1 cellular context compared by ENCODE assay signal in genomic region chr14:55098561-55098898, GRCh38.
TF ChIP-seq lines count a peak whose summit lies in the region.

No MANE protein-coding gene starts in this region.

TF ChIP-seq in GM12878, 131 proteins besides CTCF, POLR2A, EP300 and RAD21:
- no peak for TF ChIP-seq ZNF24 (IDR thresholded peaks at IDR 0.05)
- no peak for TF ChIP-seq NFYA (IDR thresholded peaks at IDR 0.05; ENCODE audit: borderline replicate concordance, low read depth, low read length)
- peak; percentile 75 for TF ChIP-seq MLLT1 (IDR thresholded peaks at IDR 0.05)
- TF ChIP-seq DPF2 (IDR thresholded peaks at IDR 0.05) = no peak
- TF ChIP-seq CBFB (IDR thresholded peaks at IDR 0.05; ENCODE audit: low read depth) = no peak
- peak; percentile 18 for TF ChIP-seq SP1 (IDR thresholded peaks at IDR 0.05; ENCODE audit: low read depth, low read length)
- peak; percentile 94 for TF ChIP-seq NBN (IDR thresholded peaks at IDR 0.05)
- TF ChIP-seq NR2C2 (IDR thresholded peaks at IDR 0.05; ENCODE audit: borderline replicate concordance, control insufficient read depth, insufficient read length, low read depth) = no peak
- TF ChIP-seq RELB (IDR thresholded peaks at IDR 0.05; ENCODE audit: low read depth) = peak; percentile 72; the same call in 1 of the 2 replicates
- TF ChIP-seq CHD2 (IDR thresholded peaks at IDR 0.05; ENCODE audit: borderline replicate concordance, low read depth, low read length) = 0 out of 2 replicates have a peak, but pooled peaks have one; percentile 26
- TF ChIP-seq SIN3A (IDR thresholded peaks at IDR 0.05; ENCODE audit: low read depth, low read length) = no peak
- peak; percentile 16; the same call in 1 of the 2 replicates for TF ChIP-seq NFIC (IDR thresholded peaks at IDR 0.05; ENCODE audit: low read depth, low read length)
- TF ChIP-seq STAT1 (conservative IDR thresholded peaks at IDR 0.05) = no peak
- TF ChIP-seq ASH2L (IDR thresholded peaks at IDR 0.05; ENCODE audit: borderline replicate concordance, low read depth) = peak; percentile 79; the same call in 1 of the 2 replicates
- no peak for TF ChIP-seq NFXL1 (IDR thresholded peaks at IDR 0.05; ENCODE audit: borderline replicate concordance)
- no peak for TF ChIP-seq SUPT20H (IDR thresholded peaks at IDR 0.05; ENCODE audit: borderline replicate concordance, control insufficient read depth, low read depth, low read length)
- TF ChIP-seq FOS (IDR thresholded peaks at IDR 0.05; ENCODE audit: borderline replicate concordance, extremely low read depth, insufficient read length) = no peak
- no peak; the same call in 1 of the 2 replicates for TF ChIP-seq HDGF (IDR thresholded peaks at IDR 0.05)
- no peak for TF ChIP-seq PKNOX1 (IDR thresholded peaks at IDR 0.05)
- 0 out of 2 replicates have a peak, but pooled peaks have one; percentile 41 for TF ChIP-seq ZNF384 (IDR thresholded peaks at IDR 0.05; ENCODE audit: borderline replicate concordance, low read depth, low read length)
- TF ChIP-seq TBL1XR1 (IDR thresholded peaks at IDR 0.05; ENCODE audit: low read depth, low read length) = no peak
- TF ChIP-seq EED (IDR thresholded peaks at IDR 0.05; ENCODE audit: low read depth) = peak; percentile 4; the same call in 1 of the 2 replicates
- 0 out of 2 replicates have a peak, but pooled peaks have one; percentile 32 for TF ChIP-seq ATF7 (IDR thresholded peaks at IDR 0.05; ENCODE audit: low read depth)
- TF ChIP-seq ZBED1 (IDR thresholded peaks at IDR 0.05; ENCODE audit: borderline replicate concordance) = 0 out of 2 replicates have a peak, but pooled peaks have one; percentile 13
- 0 out of 2 replicates have a peak, but pooled peaks have one; percentile 13 for TF ChIP-seq TCF3 (IDR thresholded peaks at IDR 0.05; ENCODE audit: borderline replicate concordance, insufficient read depth, low read depth, low read length)
- no peak for TF ChIP-seq BCL3 (IDR thresholded peaks at IDR 0.05; ENCODE audit: borderline replicate concordance, insufficient read depth, low read depth, low read length, poor library complexity, severe bottlenecking)
- TF ChIP-seq MXI1 (IDR thresholded peaks at IDR 0.05; ENCODE audit: low read depth, low read length) = no peak
- no peak for TF ChIP-seq KLF5 (IDR thresholded peaks at IDR 0.05; ENCODE audit: partially characterized antibody)
- TF ChIP-seq CEBPB (IDR thresholded peaks at IDR 0.05; ENCODE audit: borderline replicate concordance in 1 of 2, low read depth in 2 of 2, low read length in 2 of 2) = no peak
- no peak for TF ChIP-seq HSF1 (IDR thresholded peaks at IDR 0.05; ENCODE audit: low read depth, low read length)
- no peak for TF ChIP-seq BACH1 (IDR thresholded peaks at IDR 0.05; ENCODE audit: borderline replicate concordance)
- no peak for TF ChIP-seq SREBF2 (IDR thresholded peaks at IDR 0.05; ENCODE audit: low read length)
- no peak for TF ChIP-seq MEF2B (IDR thresholded peaks at IDR 0.05; ENCODE audit: partially characterized antibody, poor library complexity, severe bottlenecking)
- no peak for TF ChIP-seq SIX5 (IDR thresholded peaks at IDR 0.05; ENCODE audit: low read depth, low read length, severe bottlenecking)
- no peak for TF ChIP-seq ESRRA (IDR thresholded peaks at IDR 0.05; ENCODE audit: low read length)
- no peak for TF ChIP-seq ELK1 (IDR thresholded peaks at IDR 0.05; ENCODE audit: low read depth, low read length)
- TF ChIP-seq MYB (IDR thresholded peaks at IDR 0.05; ENCODE audit: borderline replicate concordance, low read depth, low read length) = no peak
- no peak; the same call in 1 of the 2 replicates for TF ChIP-seq YY1 (IDR thresholded peaks at IDR 0.05; ENCODE audit: low read depth, low read length)
- TF ChIP-seq BCL11A (IDR thresholded peaks at IDR 0.05; ENCODE audit: low read depth, low read length) = no peak
- peak; percentile 11 to 36; a peak in 2 of 4 replicates for TF ChIP-seq IKZF2 (IDR thresholded peaks at IDR 0.05)
- TF ChIP-seq NRF1 (conservative IDR thresholded peaks at IDR 0.05; ENCODE audit: low read depth, low read length) = no peak
- TF ChIP-seq ATF2 (IDR thresholded peaks at IDR 0.05; ENCODE audit: low read length) = no peak; the same call in 1 of the 2 replicates
- TF ChIP-seq PBX3 (IDR thresholded peaks at IDR 0.05; ENCODE audit: insufficient replicate concordance, low read depth, low read length) = no peak
- TF ChIP-seq FOXK2 (IDR thresholded peaks at IDR 0.05) = no peak
- TF ChIP-seq MTA2 (IDR thresholded peaks at IDR 0.05; ENCODE audit: low read depth) = peak; percentile 30; the same call in 1 of the 2 replicates
- TF ChIP-seq SKIL (IDR thresholded peaks at IDR 0.05; ENCODE audit: low read depth, poor library complexity, severe bottlenecking) = peak; percentile 6
- no peak for TF ChIP-seq ETV6 (conservative IDR thresholded peaks at IDR 0.05 in 1 of 2, IDR thresholded peaks at IDR 0.05 in 1 of 2; ENCODE audit: borderline replicate concordance in 1 of 2, low read depth in 1 of 2)
